Comparison of ENCODE assay signal across 1 cellular context in the genomic region with DNA sequence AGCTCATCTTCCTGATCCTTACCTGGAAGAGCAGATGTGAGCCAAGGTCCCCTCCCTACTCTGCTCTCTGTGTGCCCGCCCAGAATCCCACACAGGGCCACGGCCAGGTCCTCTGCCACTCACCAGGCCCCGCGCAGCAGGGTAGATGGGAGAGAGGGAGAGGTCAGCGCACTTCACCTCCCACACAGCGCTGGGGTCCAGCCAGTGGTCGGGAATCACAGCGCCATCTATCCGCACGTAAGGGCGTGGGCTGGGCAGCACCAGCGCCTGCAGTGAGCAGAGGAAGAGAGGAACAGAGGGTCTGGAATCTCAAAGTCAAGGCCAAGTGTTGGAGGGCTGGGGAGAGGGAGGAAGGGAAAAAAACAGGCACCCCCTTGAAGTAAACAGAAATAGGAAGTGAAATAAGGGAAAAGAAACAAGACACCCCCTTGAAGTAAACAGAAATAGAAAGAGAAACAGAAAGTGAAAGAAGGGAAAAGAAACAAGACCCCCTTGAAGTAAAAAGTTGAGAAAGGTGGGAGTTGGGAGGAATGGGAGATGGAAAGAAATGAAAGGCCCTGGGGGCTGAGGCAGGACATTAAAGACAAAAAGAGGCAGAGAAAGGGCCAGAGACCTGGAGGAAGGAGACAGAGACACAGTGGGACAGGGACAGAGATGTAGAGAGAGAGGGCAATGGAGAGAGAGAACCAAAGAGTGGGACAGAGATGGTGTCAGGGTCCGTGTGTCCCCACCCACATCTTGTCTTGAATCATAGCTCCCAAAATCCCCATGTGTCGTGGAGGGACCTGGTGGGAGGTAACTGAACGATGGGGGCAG.
TF ChIP-seq lines count a peak whose summit lies in the region.

No MANE protein-coding gene starts in this region.

TF ChIP-seq in GM23338, 12 proteins besides CTCF, POLR2A, EP300 and RAD21 (continued from another document):
- no peak for TF ChIP-seq EZH2phosphoT487 (IDR thresholded peaks at IDR 0.05; ENCODE audit: unreplicated experiment)
- TF ChIP-seq, protein P1, sequence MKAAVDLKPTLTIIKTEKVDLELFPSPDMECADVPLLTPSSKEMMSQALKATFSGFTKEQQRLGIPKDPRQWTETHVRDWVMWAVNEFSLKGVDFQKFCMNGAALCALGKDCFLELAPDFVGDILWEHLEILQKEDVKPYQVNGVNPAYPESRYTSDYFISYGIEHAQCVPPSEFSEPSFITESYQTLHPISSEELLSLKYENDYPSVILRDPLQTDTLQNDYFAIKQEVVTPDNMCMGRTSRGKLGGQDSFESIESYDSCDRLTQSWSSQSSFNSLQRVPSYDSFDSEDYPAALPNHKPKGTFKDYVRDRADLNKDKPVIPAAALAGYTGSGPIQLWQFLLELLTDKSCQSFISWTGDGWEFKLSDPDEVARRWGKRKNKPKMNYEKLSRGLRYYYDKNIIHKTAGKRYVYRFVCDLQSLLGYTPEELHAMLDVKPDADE (IDR thresholded peaks at IDR 0.05) = no peak
